In genomic region chr4:15501941-15502340, GRCh38 we compare ENCODE assay signal across 27 cellular contexts.
"Had no signal": no experiment of that assay in that cellular context is flagged by ENCODE, and none has a peak within 500 bp of the region (broad histone marks: within the 10 kb centered on the region; RNA-seq: fewer than 3 reads in every experiment).

No MANE protein-coding gene starts in this region.

- H3K4me1 Mint-ChIP-seq: central memory CD8-positive, alpha-beta T cell; nephron; stimulated activated memory B cell treated with anti-CD40 and anti-IgM and Interleukin-4, amounts not matched to agents 10 μg/mL and 1 μg/mL and 100 μg/mL, for 72 hours; stimulated activated naive CD8-positive, alpha-beta T cell treated with anti-CD3 and anti-CD28 coated beads, Interleukin-15, amount 100 ng/mL, for 72 hours had no signal

- H3K9me3 ChIP-seq: ovary, vagina had no signal

- H3K36me3 ChIP-seq: ovary, vagina had no signal

- H3K27me3 Mint-ChIP-seq: activated naive CD8-positive, alpha-beta T cell; dendritic cell treated with granulocyte-macrophage colony-stimulating factor and Interleukin-4, amounts not matched to agents 40 ng/mL and 50 ng/mL, for 4 days; progenitor cell of endocrine pancreas; stimulated activated memory B cell treated with anti-CD40 and anti-IgM and Interleukin-4, amounts not matched to agents 10 μg/mL and 1 μg/mL and 100 μg/mL, for 72 hours; stimulated activated naive CD8-positive, alpha-beta T cell treated with anti-CD3 and anti-CD28 coated beads, Interleukin-15, amount 100 ng/mL, for 72 hours; type B pancreatic cell had no signal

- ATAC-seq: left ventricle myocardium superior; stimulated activated memory B cell treated with anti-CD40 and anti-IgM and Interleukin-4, amounts not matched to agents 10 μg/mL and 1 μg/mL and 100 μg/mL, for 72 hours; stimulated activated naive CD8-positive, alpha-beta T cell treated with anti-CD3 and anti-CD28 coated beads, Interleukin-15, amount 100 ng/mL, for 72 hours had no signal

- DNase-seq: activated CD4-positive, alpha-beta T cell treated with anti-CD3 and anti-CD28 coated beads for 48 hours; activated CD4-positive, alpha-beta T cell treated with anti-CD3 and anti-CD28 coated beads, Interleukin-2, amount 50 U/mL, for 48 hours; activated CD4-positive, CD25-positive, alpha-beta regulatory T cell; activated CD8-positive, alpha-beta memory T cell treated with anti-CD3 and anti-CD28 coated beads for 24 hours; activated effector memory CD4-positive, alpha-beta T cell treated with Interleukin-2 at 50 U/mL for 16 hours; activated naive CD4-positive, alpha-beta T cell treated with Interleukin-2 at 50 U/mL for 16 hours; anterior cingulate cortex; endodermal cell; esophagus squamous epithelium; foreskin melanocyte; left ventricle myocardium superior; ovary; retina; sigmoid colon; small intestine; stimulated activated CD4-positive, alpha-beta T cell treated with anti-CD3 and anti-CD28 coated beads, Interleukin-4, amount 100 ng/mL, for 24 hours; stimulated activated naive CD8-positive, alpha-beta T cell treated with anti-CD3 and anti-CD28 coated beads, Interleukin-15, amount 100 ng/mL, for 72 hours; substantia nigra had no signal

- H3K27ac Mint-ChIP-seq: activated naive CD8-positive, alpha-beta T cell; dendritic cell treated with granulocyte-macrophage colony-stimulating factor and Interleukin-4, amounts not matched to agents 40 ng/mL and 50 ng/mL, for 4 days; endodermal cell; progenitor cell of endocrine pancreas; stimulated activated memory B cell treated with anti-CD40 and anti-IgM and Interleukin-4, amounts not matched to agents 10 μg/mL and 1 μg/mL and 100 μg/mL, for 72 hours; stimulated activated naive CD8-positive, alpha-beta T cell treated with anti-CD3 and anti-CD28 coated beads, Interleukin-15, amount 100 ng/mL, for 72 hours; T-helper 2 cell treated with Interferon-gamma antibody and Interleukin-4, amounts not matched to agents 5 μg/mL and 100 μg/mL, for 36 hours; type B pancreatic cell had no signal

- H3K9me3 Mint-ChIP-seq: central memory CD8-positive, alpha-beta T cell; dendritic cell treated with granulocyte-macrophage colony-stimulating factor and Interleukin-4, amounts not matched to agents 40 ng/mL and 50 ng/mL, for 4 days; type B pancreatic cell had no signal

- H3K27me3 ChIP-seq: esophagus squamous epithelium, ovary, sigmoid colon, vagina had no signal

- H3K4me3 ChIP-seq: esophagus squamous epithelium, ovary, sigmoid colon, vagina had no signal

- H3K4me3 Mint-ChIP-seq: activated naive CD8-positive, alpha-beta T cell; central memory CD8-positive, alpha-beta T cell; dendritic cell treated with granulocyte-macrophage colony-stimulating factor and Interleukin-4, amounts not matched to agents 40 ng/mL and 50 ng/mL, for 4 days; endodermal cell; nephron; stimulated activated memory B cell treated with anti-CD40 and anti-IgM and Interleukin-4, amounts not matched to agents 10 μg/mL and 1 μg/mL and 100 μg/mL, for 72 hours; stimulated activated naive CD8-positive, alpha-beta T cell treated with anti-CD3 and anti-CD28 coated beads, Interleukin-15, amount 100 ng/mL, for 72 hours; T-helper 2 cell treated with Interferon-gamma antibody and Interleukin-4, amounts not matched to agents 5 μg/mL and 100 μg/mL, for 36 hours; type B pancreatic cell had no signal

- H3K27ac ChIP-seq: esophagus squamous epithelium, ovary, sigmoid colon had no signal

- H3K36me3 Mint-ChIP-seq: stimulated activated memory B cell treated with anti-CD40 and anti-IgM and Interleukin-4, amounts not matched to agents 10 μg/mL and 1 μg/mL and 100 μg/mL, for 72 hours had no signal
